In the genomic region with DNA sequence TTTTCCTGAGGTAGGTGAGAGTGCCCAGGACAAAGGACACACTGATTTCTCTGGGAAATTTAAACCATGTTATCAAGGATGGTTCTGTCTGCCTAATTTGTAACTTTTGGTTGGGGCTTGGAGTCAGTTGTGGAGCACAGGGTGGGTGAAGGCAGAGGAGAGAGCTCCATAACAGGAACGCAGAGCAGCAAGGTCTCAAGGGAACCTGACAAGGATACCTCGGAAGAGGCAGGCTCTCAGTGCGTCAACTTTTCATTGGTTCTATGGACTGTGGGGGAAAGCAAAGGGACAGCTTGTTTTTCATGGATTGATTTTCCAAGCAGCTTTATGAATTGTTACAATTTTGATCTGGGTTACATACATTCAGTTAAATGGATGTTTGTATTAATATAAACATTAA, we compare ENCODE assay signal across 18 cellular contexts.
DNase-seq lines count a peak whose midpoint lies in the region; ATAC-seq, FAIRE-seq and TF ChIP-seq lines count a peak whose summit lies in the region.
"Had no signal": no experiment of that assay in that cellular context is flagged by ENCODE, and none has a peak within 500 bp of the region (broad histone marks: within the 10 kb centered on the region; RNA-seq: fewer than 3 reads in every experiment).

No MANE protein-coding gene starts in this region.

- H3K9me3 Mint-ChIP-seq in endothelial cell (ENCODE audit: unreplicated experiment): no peaks in the 10 kb centered on the region
- H3K9me3 Mint-ChIP-seq: CD4-positive, alpha-beta T cell had no signal

- no peak overlapping the region for H2BK20ac ChIP-seq in H1 (ENCODE audit: low read length)

- WGBS in H1 (ENCODE audit: extremely low coverage in 1 of 2, insufficient coverage in 1 of 2, insufficient read length in 1 of 2, insufficient replicate concordance in 2 of 2, low coverage in 1 of 2, low lambda C conversion rate in 2 of 2, missing lambda C conversion rate in 1 of 2), 2 experiments: 98% methylated on average over 3 of the region's 3 CpGs; no CpG with 5 or more reads in 1 of the 2 experiments

- H2BK120ac ChIP-seq in H1 (replicated peaks; ENCODE audit: low read depth, low read length): no peak overlapping the region

- H2AK5ac ChIP-seq in H1 (ENCODE audit: low read depth, low read length): no peak overlapping the region

- no peak for TF ChIP-seq POLR2A in H1 (IDR thresholded peaks at IDR 0.05; ENCODE audit: control extremely low read depth in 1 of 2, low read depth in 2 of 2, low read length in 2 of 2)

- H2BK5ac ChIP-seq in H1 (ENCODE audit: low read depth, low read length): no peak overlapping the region

- H3K27me3 ChIP-seq in H1 (replicated peaks in 1 of 4; ENCODE audit: control insufficient read depth in 3 of 4, extremely low read depth in 1 of 4, insufficient read depth in 3 of 4, low read length in 3 of 4): no peaks in the 10 kb centered on the region

- no peaks in the 10 kb centered on the region for H3K4me1 ChIP-seq in H1 (replicated peaks in 1 of 4; ENCODE audit: control insufficient read depth in 3 of 4, insufficient read depth in 4 of 4, low read length in 3 of 4)

- no peak overlapping the region for H3K56ac ChIP-seq in H1 (replicated peaks; ENCODE audit: insufficient read length, low read depth, low read length)

- no peak overlapping the region for H3K4me3 Mint-ChIP-seq in endothelial cell (ENCODE audit: unreplicated experiment)
- H3K4me3 Mint-ChIP-seq: B cell; CD4-positive, alpha-beta T cell had no signal

- H3K27ac Mint-ChIP-seq in endothelial cell (ENCODE audit: unreplicated experiment): no peak overlapping the region
- H3K27ac Mint-ChIP-seq: B cell; CD4-positive, alpha-beta T cell had no signal

- H3K27ac ChIP-seq in H1 (ENCODE audit: low read depth, low read length): no peak overlapping the region

- ATAC-seq in HG02970 (IDR thresholded peaks at IDR 0.05; ENCODE audit: low FRiP score, unreplicated experiment): no peak
- ATAC-seq: GM12878, HepG2 had no signal

- FAIRE-seq in H1 (lab: Jason Lieb, UNC): no peak
- FAIRE-seq: GM12878, GM18507, HepG2, HTR-8/SVneo had no signal

- H3K18ac ChIP-seq in H1 (ENCODE audit: extremely low read depth, low read length): no peak overlapping the region

- H4K8ac ChIP-seq in H1 (ENCODE audit: extremely low read depth, insufficient read depth, low read length): no peak overlapping the region

- H3K36me3 ChIP-seq in H1 (ENCODE audit: control insufficient read depth in 2 of 4, insufficient read depth in 4 of 4, low read length in 3 of 4): no peaks in the 10 kb centered on the region

- no peak overlapping the region for H3K14ac ChIP-seq in H1 (ENCODE audit: insufficient read length)

- no peaks in the 10 kb centered on the region for H3K9me3 ChIP-seq in H1 (ENCODE audit: insufficient read depth in 2 of 2, low read depth in 1 of 2, low read length in 1 of 2)

- H3K4me1 Mint-ChIP-seq in endothelial cell (ENCODE audit: unreplicated experiment): no peaks in the 10 kb centered on the region

- POLR2A ChIA-PET in H1 (lab: Charles Lee; ENCODE audit: partially characterized antibody): interaction anchor here (1.3 kb wide), 1 partner anchor 9 kb away, joined by 5 read pairs; no protein-coding TSS in a partner anchor

- no peaks in the 10 kb centered on the region for H3K79me1 ChIP-seq in H1 (ENCODE audit: low read depth, low read length)

- H2BK15ac ChIP-seq in H1 (ENCODE audit: low read length): no peak overlapping the region

- H3K23ac ChIP-seq in H1 (ENCODE audit: insufficient read length): no peak overlapping the region

- DNase-seq in NCI-H2081 (lab: John Stamatoyannopoulos, UW): peak; percentile 24 to 64
- no peak for DNase-seq in NCI-H2081 treated with DMSO at 0.1 percent for 48 hours (lab: John Stamatoyannopoulos, UW)
- DNase-seq in NCI-H1092 treated with DMSO at 0.1 percent for 48 hours (lab: John Stamatoyannopoulos, UW): peak; percentile 86
- DNase-seq in H1 (ENCODE audit: low read depth in 1 of 2, low spot score in 2 of 2): no peak
- DNase-seq in NCI-H774 (lab: John Stamatoyannopoulos, UW): no peak
- DNase-seq in endothelial cell (ENCODE audit: low spot score): no peak
- DNase-seq: C1 segment of cervical spinal cord; Calu3; CD4-positive, alpha-beta T cell; DMS 273 treated with DMSO at 0.1 percent for 48 hours; DMS79; H7 had no signal

- CTCF ChIA-PET in H1 (lab: Charles Lee; ENCODE audit: partially characterized antibody): interaction anchor here (1.2 kb wide), 1 partner anchor 322 kb away, joined by 3 read pairs; no protein-coding TSS in a partner anchor

- no peak for TF ChIP-seq CTCF in H1 (IDR thresholded peaks at IDR 0.05; ENCODE audit: control extremely low read depth in 1 of 3, insufficient read depth in 1 of 3, low read depth in 1 of 3, low read length in 3 of 3)
- no peak for TF ChIP-seq CTCF in endothelial cell (IDR thresholded peaks at IDR 0.05; ENCODE audit: unreplicated experiment)

- H3K4me2 ChIP-seq in H1 (ENCODE audit: insufficient read depth in 1 of 2, low read depth in 2 of 2, low read length in 2 of 2): no peak overlapping the region

- H3K79me2 ChIP-seq in H1 (ENCODE audit: control insufficient read depth in 1 of 2, insufficient read depth in 2 of 2, low read length in 2 of 2): no peaks in the 10 kb centered on the region

- no peak overlapping the region; a peak in 1 of 7 replicates for H3K9ac ChIP-seq in H1 (replicated peaks in 1 of 4; ENCODE audit: extremely low read depth in 1 of 4, low read depth in 3 of 4, low read length in 3 of 4)

- peaks cover 3% of the 10 kb centered on the region; the same call in 1 of the 2 replicates for H3K23me2 ChIP-seq in H1 (ENCODE audit: low read depth, low read length)

- H2BK12ac ChIP-seq in H1 (ENCODE audit: low read depth, low read length): no peak overlapping the region

- H3K27me3 Mint-ChIP-seq in endothelial cell (ENCODE audit: unreplicated experiment): no peaks in the 10 kb centered on the region
- H3K27me3 Mint-ChIP-seq: B cell; CD4-positive, alpha-beta T cell had no signal

- no peak overlapping the region for H4K91ac ChIP-seq in H1 (replicated peaks; ENCODE audit: insufficient read length, low read length)

- H3K4ac ChIP-seq in H1 (replicated peaks; ENCODE audit: insufficient read length, low read depth, low read length): no peak overlapping the region

- TF ChIP-seq RAD21 in H1 (IDR thresholded peaks at IDR 0.05 in 1 of 2, conservative IDR thresholded peaks at IDR 0.05 in 1 of 2; ENCODE audit: low read depth in 2 of 2, low read length in 2 of 2): no peak

- H4K20me1 ChIP-seq in H1 (replicated peaks in 1 of 2; ENCODE audit: control insufficient read depth in 1 of 2, insufficient read depth in 2 of 2, low read length in 2 of 2): no peaks in the 10 kb centered on the region

- no peak for TF ChIP-seq EP300 in H1 (IDR thresholded peaks at IDR 0.05; ENCODE audit: borderline replicate concordance in 1 of 2, low read depth in 2 of 2, low read length in 2 of 2)

- H3K4me3 ChIP-seq in H1 (ENCODE audit: extremely low read depth in 1 of 4, insufficient read depth in 2 of 4, low read depth in 3 of 4, low read length in 4 of 4): no peak overlapping the region
- H3K4me3 ChIP-seq: GM12878 had no signal

- H3K36me3 Mint-ChIP-seq in endothelial cell (ENCODE audit: low read depth, unreplicated experiment): no peaks in the 10 kb centered on the region

- peak overlapping the region; percentile 74; the same call in 1 of the 2 replicates for H2AFZ ChIP-seq in H1 (ENCODE audit: low read length)

- no peak overlapping the region for H4K5ac ChIP-seq in H1 (ENCODE audit: insufficient read length, low read depth, low read length)

TF ChIP-seq in H1, 55 proteins besides CTCF, POLR2A, EP300 and RAD21 (continues in another document):
- TF ChIP-seq HDAC6 (IDR thresholded peaks at IDR 0.05; ENCODE audit: low read depth, low read length) (no peak), SIN3A (conservative IDR thresholded peaks at IDR 0.05 in 1 of 2, IDR thresholded peaks at IDR 0.05 in 1 of 2; ENCODE audit: low read depth in 1 of 2, low read length in 2 of 2) (no peak), POLR2AphosphoS5 (IDR thresholded peaks at IDR 0.05; ENCODE audit: low read depth, low read length) (no peak), RFX5 (IDR thresholded peaks at IDR 0.05; ENCODE audit: borderline replicate concordance, low read depth, low read length) (no peak)

Comparison
In these comparisons a context has a peak if more than half of its experiments do, and no peak if none do; other contexts are left out.
1. DNase-seq: peak in NCI-H2081 (2 of 2) and NCI-H1092 treated with DMSO at 0.1 percent for 48 hours (single experiment); none in NCI-H2081 treated with DMSO at 0.1 percent for 48 hours (single experiment), H1 (0 of 2), NCI-H774 (single experiment) and endothelial cell (single experiment).